Comparison of ENCODE assay signal across 1 cellular context in genomic region chr9:98164912-98165311, GRCh38.
TF ChIP-seq lines count a peak whose summit lies in the region.

No MANE protein-coding gene starts in this region.

TF ChIP-seq in H1, 55 proteins besides CTCF, POLR2A, EP300 and RAD21:
- TF ChIP-seq MAX (IDR thresholded peaks at IDR 0.05): no peak
- TF ChIP-seq CEBPB (IDR thresholded peaks at IDR 0.05; ENCODE audit: low read depth, low read length): peak; percentile 84
- no peak for TF ChIP-seq SIN3A (conservative IDR thresholded peaks at IDR 0.05 in 1 of 2, IDR thresholded peaks at IDR 0.05 in 1 of 2; ENCODE audit: low read depth in 1 of 2, low read length in 2 of 2)
- TF ChIP-seq SUZ12 (IDR thresholded peaks at IDR 0.05; ENCODE audit: low read length): no peak
